1 cellular context compared by ENCODE assay signal in genomic region chr13:79405831-79406596, GRCh38.
TF ChIP-seq lines count a peak whose summit lies in the region.

TSS of gene RBM26 (minus strand) at chr13:79406255. CDS start at chr13:79405774, 481 bp downstream.

TF ChIP-seq in GM23338, 12 proteins besides CTCF, POLR2A, EP300 and RAD21 (continued from another document):
- TF ChIP-seq ZNF462 (CRISPR knock-in tag; IDR thresholded peaks at IDR 0.05) (no peak), REST (IDR thresholded peaks at IDR 0.05; ENCODE audit: unreplicated experiment) (no peak)
